9 cellular contexts compared by ENCODE assay signal in the genomic region with DNA sequence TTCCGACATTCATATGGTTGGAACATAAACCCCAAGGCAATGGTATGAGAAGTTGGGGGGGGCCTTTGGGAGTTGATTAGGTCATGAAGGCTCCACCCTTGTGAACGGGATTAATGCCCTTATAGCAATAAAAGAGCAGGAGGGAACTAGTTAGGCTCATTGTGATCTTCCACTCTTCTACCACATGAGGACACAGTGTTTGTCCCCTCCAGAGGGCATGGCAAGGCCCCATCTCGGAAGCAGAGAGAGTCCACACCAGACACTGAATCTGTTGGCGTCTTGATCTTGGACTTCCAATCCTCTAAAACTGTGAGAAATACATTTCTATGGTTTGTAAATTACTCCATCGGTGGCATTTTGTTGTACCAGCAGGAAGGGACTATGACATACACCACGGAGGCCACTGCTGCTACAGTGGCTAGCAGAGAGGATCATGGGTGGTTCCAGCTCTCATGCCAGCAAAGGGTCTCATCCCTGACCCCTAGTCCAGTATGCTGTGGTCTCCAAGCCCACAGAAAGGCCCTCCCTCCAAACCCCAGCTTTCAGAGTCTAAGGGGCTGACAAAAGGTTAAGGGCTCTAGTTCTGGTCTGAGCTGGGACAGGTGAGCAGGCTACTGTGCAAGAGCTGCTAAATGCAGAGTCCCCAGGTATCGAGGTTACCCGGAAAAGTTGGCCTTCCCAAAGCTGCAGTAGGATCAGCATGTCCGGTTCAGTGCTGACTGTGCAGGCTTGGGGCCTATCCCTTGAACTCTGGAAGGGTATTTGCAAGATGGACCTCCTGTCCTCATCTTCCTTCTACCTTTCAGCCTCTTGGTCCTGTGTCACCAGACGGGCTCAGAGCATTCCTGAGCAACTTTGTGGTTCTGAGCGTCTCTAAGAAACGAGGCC. TPM values are rescaled to one million over a fixed set of nuclear protein-coding genes. Genes with fewer than 3 reads are reported as not detected.
DNase-seq lines count a peak whose midpoint lies in the region; TF ChIP-seq lines count a peak whose summit lies in the region.
"Had no signal": no experiment of that assay in that cellular context is flagged by ENCODE, and none has a peak within 500 bp of the region (broad histone marks: within the 10 kb centered on the region; RNA-seq: fewer than 3 reads in every experiment).

No MANE protein-coding gene starts in this region.

- no peaks in the 10 kb centered on the region for H3K9me2 ChIP-seq in OCI-LY1 (ENCODE audit: low read depth, low read length)
- no peaks in the 10 kb centered on the region for H3K9me2 ChIP-seq in Karpas-422 (replicated peaks; ENCODE audit: insufficient read depth, low read length)

- H3K27me3 ChIP-seq in ACC112 (ENCODE audit: insufficient read depth, low read length), result no peaks in the 10 kb centered on the region
- H3K27me3 ChIP-seq in OCI-LY1 (ENCODE audit: insufficient read depth, low read length), result no peaks in the 10 kb centered on the region
- no peaks in the 10 kb centered on the region for H3K27me3 ChIP-seq in neural progenitor cell
- no peaks in the 10 kb centered on the region for H3K27me3 ChIP-seq in Karpas-422 (ENCODE audit: low read length)

- H3K79me2 ChIP-seq in ACC112 (ENCODE audit: control insufficient read depth, insufficient read depth, low read length, unreplicated experiment) (peaks cover 37% of the 10 kb centered on the region), OCI-LY1 (ENCODE audit: insufficient read depth, low read length) (no peaks in the 10 kb centered on the region), neural progenitor cell (ENCODE audit: low read depth) (no peaks in the 10 kb centered on the region), Karpas-422 (ENCODE audit: low read length) (no peaks in the 10 kb centered on the region)

- H3K27me3 Mint-ChIP-seq in neural progenitor cell (ENCODE audit: insufficient read depth, low read depth), result peaks cover 7% of the 10 kb centered on the region

- H3F3A ChIP-seq in OCI-LY1 (ENCODE audit: insufficient read depth, low read length), result no peaks in the 10 kb centered on the region
- no peaks in the 10 kb centered on the region for H3F3A ChIP-seq in neural progenitor cell (ENCODE audit: low read depth)

- H3K4me3 Mint-ChIP-seq in neural progenitor cell, result no peak overlapping the region

- H3K4me1 Mint-ChIP-seq in neural progenitor cell, result peaks cover 37% of the 10 kb centered on the region

- DNase-seq in neural progenitor cell (ENCODE audit: low spot score), result no peak
- DNase-seq in GOT3 (lab: John Stamatoyannopoulos, UW), result no peak
- no peak for DNase-seq in DMS153 treated with DMSO at 0.1 percent for 48 hours (lab: John Stamatoyannopoulos, UW; ENCODE audit: unreplicated experiment)
- DNase-seq in cerebellar cortex (ENCODE audit: low spot score), result no peak
- DNase-seq in Karpas-422, result no peak
- DNase-seq: NCI-H1694 treated with DMSO at 0.1 percent for 48 hours had no signal

- no peaks in the 10 kb centered on the region for H3K36me3 Mint-ChIP-seq in neural progenitor cell

- peak overlapping the region; percentile 100 for H3K27ac ChIP-seq in ACC112 (ENCODE audit: low read depth, low read length)
- no peak overlapping the region for H3K27ac ChIP-seq in OCI-LY1 (ENCODE audit: low read depth, low read length, poor library complexity, severe bottlenecking)
- peak overlapping the region; percentile 91 for H3K27ac ChIP-seq in cingulate gyrus (ENCODE audit: low read depth, low read length)
- no peak overlapping the region for H3K27ac ChIP-seq in neural progenitor cell
- no peak overlapping the region for H3K27ac ChIP-seq in Karpas-422 (ENCODE audit: low read length)

- H3K9ac ChIP-seq in OCI-LY1 (ENCODE audit: low read length), result no peak overlapping the region
- no peak overlapping the region for H3K9ac ChIP-seq in neural progenitor cell
- H3K9ac ChIP-seq in Karpas-422 (ENCODE audit: low read length), result no peak overlapping the region

- H3K4me3 ChIP-seq in ACC112 (ENCODE audit: low read depth, low read length) (peak overlapping the region; percentile 64), OCI-LY1 (ENCODE audit: low read depth, low read length, poor library complexity, severe bottlenecking) (no peak overlapping the region), neural progenitor cell (no peak overlapping the region), Karpas-422 (ENCODE audit: low read length) (no peak overlapping the region)

- TF ChIP-seq CTCF in OCI-LY1 (IDR thresholded peaks at IDR 0.05; ENCODE audit: low read length), result no peak
- no peak for TF ChIP-seq CTCF in neural progenitor cell (IDR thresholded peaks at IDR 0.05)

- no peaks in the 10 kb centered on the region for H3K9me3 Mint-ChIP-seq in neural progenitor cell

- H2AFZ ChIP-seq in ACC112 (ENCODE audit: low read length, unreplicated experiment) (no peak overlapping the region), OCI-LY1 (ENCODE audit: low read length) (no peak overlapping the region), neural progenitor cell (replicated peaks) (peak overlapping the region; percentile 39), Karpas-422 (ENCODE audit: low read length) (no peak overlapping the region)

- H3K4me2 ChIP-seq in OCI-LY1 (ENCODE audit: low read length) (peak overlapping the region; percentile 38; the same call in 1 of the 2 replicates), neural progenitor cell (no peak overlapping the region), Karpas-422 (ENCODE audit: low read depth, low read length, poor library complexity, severe bottlenecking) (no peak overlapping the region)

- H3K4me1 ChIP-seq in ACC112 (ENCODE audit: control insufficient read depth, insufficient read depth, low read length, unreplicated experiment), result peaks cover 96% of the 10 kb centered on the region
- H3K4me1 ChIP-seq in OCI-LY1 (ENCODE audit: insufficient read depth, low read length, severe bottlenecking), result peaks cover 32% of the 10 kb centered on the region
- peaks cover 8% of the 10 kb centered on the region for H3K4me1 ChIP-seq in neural progenitor cell
- no peaks in the 10 kb centered on the region for H3K4me1 ChIP-seq in Karpas-422 (ENCODE audit: low read length)

- H3K36me3 ChIP-seq in ACC112 (ENCODE audit: insufficient read depth, low read length) (peaks cover 7% of the 10 kb centered on the region; the same call in 1 of the 2 replicates), OCI-LY1 (ENCODE audit: insufficient read depth, low read length) (no peaks in the 10 kb centered on the region), neural progenitor cell (no peaks in the 10 kb centered on the region), Karpas-422 (ENCODE audit: insufficient read depth, low read length) (no peaks in the 10 kb centered on the region)

- H3K9me3 ChIP-seq in OCI-LY1 (ENCODE audit: low read length) (no peaks in the 10 kb centered on the region), neural progenitor cell (ENCODE audit: low read depth) (no peaks in the 10 kb centered on the region), Karpas-422 (ENCODE audit: low read length) (no peaks in the 10 kb centered on the region)

- peak overlapping the region; percentile 74 for H3K27ac Mint-ChIP-seq in neural progenitor cell

- H4K20me1 ChIP-seq in OCI-LY1 (ENCODE audit: insufficient read depth, low read length) (no peaks in the 10 kb centered on the region), neural progenitor cell (ENCODE audit: low read depth) (no peaks in the 10 kb centered on the region), Karpas-422 (ENCODE audit: insufficient read depth, low read depth, low read length) (no peaks in the 10 kb centered on the region)

RNA-seq across cellular contexts. Expression of a gene that starts 12.2 kb away (rescaled TPM):
- 0.37 TPM in 1 of 2 replicates, not detected in the other for total RNA-seq in neural progenitor cell (ENCODE audit: low replicate concordance)
- total RNA-seq in Karpas-422 (2014; rRNA removed; shearing (Covaris generic); ENCODE audit: low replicate concordance), result not detected in 2 replicates

RNA-seq across cellular contexts. Expression of a gene that starts 51.6 kb away (rescaled TPM):
- total RNA-seq in neural progenitor cell (ENCODE audit: low replicate concordance), result not detected in 2 replicates
- not detected in 2 replicates for total RNA-seq in Karpas-422 (2014; rRNA removed; shearing (Covaris generic); ENCODE audit: low replicate concordance)

Comparison
In these comparisons a context has a peak if more than half of its experiments do, and no peak if none do; other contexts are left out.
1. H3K27ac ChIP-seq: peak in ACC112 (single experiment) and cingulate gyrus (single experiment); none in OCI-LY1 (single experiment), neural progenitor cell (single experiment) and Karpas-422 (single experiment).